In genomic region chr11:75476716-75477613, GRCh38 we compare ENCODE assay signal across 10 cellular contexts. TPM values are rescaled to one million over a fixed set of nuclear protein-coding genes. Genes with fewer than 3 reads are reported as not detected.
DNase-seq lines count a peak whose midpoint lies in the region; ATAC-seq and TF ChIP-seq lines count a peak whose summit lies in the region.
"Had no signal": no experiment of that assay in that cellular context is flagged by ENCODE, and none has a peak within 500 bp of the region (broad histone marks: within the 10 kb centered on the region; RNA-seq: fewer than 3 reads in every experiment).

No MANE protein-coding gene starts in this region.

- H3K27ac ChIP-seq in CD8-positive, alpha-beta memory T cell (ENCODE audit: low read depth, low read length), result peak overlapping the region; percentile 54
- H3K27ac ChIP-seq in Karpas-422 (ENCODE audit: low read length) (peak overlapping the region; percentile 93), mesodermal cell (ENCODE audit: low read depth, low read length, severe bottlenecking) (peak overlapping the region; percentile 45), foreskin keratinocyte (no peak overlapping the region)

- H3K27me3 ChIP-seq in CD8-positive, alpha-beta memory T cell (ENCODE audit: insufficient read depth, low read length, poor library complexity, severe bottlenecking), result no peaks in the 10 kb centered on the region
- H3K27me3 ChIP-seq in Karpas-422 (ENCODE audit: low read length) (no peaks in the 10 kb centered on the region), BE2C (no peaks in the 10 kb centered on the region), foreskin keratinocyte (no peaks in the 10 kb centered on the region)

- H3K4me1 ChIP-seq in CD8-positive, alpha-beta memory T cell (ENCODE audit: insufficient read depth, low read length), result peaks cover 19% of the 10 kb centered on the region
- peaks cover 100% of the 10 kb centered on the region for H3K4me1 ChIP-seq in Karpas-422 (ENCODE audit: low read length)
- H3K4me1 ChIP-seq in mesodermal cell (ENCODE audit: control insufficient read depth, insufficient read depth, low read length, poor library complexity, severe bottlenecking), result peaks cover 29% of the 10 kb centered on the region
- peaks cover 23% of the 10 kb centered on the region for H3K4me1 ChIP-seq in BE2C
- H3K4me1 ChIP-seq in foreskin keratinocyte, result peaks cover 4% of the 10 kb centered on the region

- no peaks in the 10 kb centered on the region for H3K36me3 ChIP-seq in CD8-positive, alpha-beta memory T cell (ENCODE audit: insufficient read depth, low read length)
- H3K36me3 ChIP-seq in Karpas-422 (ENCODE audit: insufficient read depth, low read length) (peaks cover 25% of the 10 kb centered on the region), mesodermal cell (ENCODE audit: control insufficient read depth, insufficient read depth, low read length) (no peaks in the 10 kb centered on the region), BE2C (no peaks in the 10 kb centered on the region)

- DNase-seq in CD8-positive, alpha-beta memory T cell, result no peak
- DNase-seq in Karpas-422 (no peak), BE2C (no peak), UCSD-AML1 (lab: John Stamatoyannopoulos, UW; ENCODE audit: unreplicated experiment) (no peak), foreskin keratinocyte (no peak)
- DNase-seq in activated CD8-positive, alpha-beta T cell treated with anti-CD3 and anti-CD28 coated beads for 36 hours, result no peak
- DNase-seq: retina had no signal

- no peak overlapping the region for H2AFZ ChIP-seq in Karpas-422 (ENCODE audit: low read length)

- 73 to 83% methylated on average over 7 to 9 of the region's 11 CpGs for WGBS in mesodermal cell (ENCODE audit: insufficient coverage in 2 of 2), 2 experiments

- H3K4me3 Mint-ChIP-seq in CD8-positive, alpha-beta memory T cell, result peak overlapping the region in 1 of 7 donors; percentile 23
- H3K4me3 Mint-ChIP-seq in activated CD8-positive, alpha-beta T cell treated with anti-CD3 and anti-CD28 coated beads for 36 hours, result no peak overlapping the region

- no peak overlapping the region for H3K4me2 ChIP-seq in Karpas-422 (ENCODE audit: low read depth, low read length, poor library complexity, severe bottlenecking)

- no peaks in the 10 kb centered on the region for H3K27me3 Mint-ChIP-seq in CD8-positive, alpha-beta memory T cell
- no peaks in the 10 kb centered on the region for H3K27me3 Mint-ChIP-seq in activated CD8-positive, alpha-beta T cell treated with anti-CD3 and anti-CD28 coated beads for 36 hours

- ATAC-seq in activated CD8-positive, alpha-beta T cell treated with anti-CD3 and anti-CD28 coated beads for 36 hours, result no peak
- no peak for ATAC-seq in HG03571 (IDR thresholded peaks at IDR 0.05; ENCODE audit: unreplicated experiment)
- no peak for ATAC-seq in foreskin keratinocyte
- ATAC-seq: SK-N-SH treated with all-trans-retinoic acid at 6 μM for 48 hours had no signal

- H3K9me2 ChIP-seq in Karpas-422 (replicated peaks; ENCODE audit: insufficient read depth, low read length), result no peaks in the 10 kb centered on the region

- H3K4me3 ChIP-seq in CD8-positive, alpha-beta memory T cell (ENCODE audit: low read length), result no peak overlapping the region
- H3K4me3 ChIP-seq in Karpas-422 (ENCODE audit: low read length) (no peak overlapping the region), mesodermal cell (ENCODE audit: extremely low read depth, insufficient read depth, low read length, poor library complexity, severe bottlenecking) (no peak overlapping the region), BE2C (ENCODE audit: low read depth, low read length) (no peak overlapping the region)

- peak overlapping the region; percentile 15; the same call in 1 of the 2 replicates for H3K9ac ChIP-seq in Karpas-422 (ENCODE audit: low read length)

- H3K79me2 ChIP-seq in Karpas-422 (ENCODE audit: low read length), result peaks cover 64% of the 10 kb centered on the region

- H4K20me1 ChIP-seq in Karpas-422 (ENCODE audit: insufficient read depth, low read depth, low read length), result no peaks in the 10 kb centered on the region

- TF ChIP-seq CTCF in activated CD8-positive, alpha-beta T cell treated with anti-CD3 and anti-CD28 coated beads for 36 hours (IDR thresholded peaks at IDR 0.05), result no peak
- TF ChIP-seq CTCF in BE2C (IDR thresholded peaks at IDR 0.05; ENCODE audit: low read depth, low read length) (no peak), foreskin keratinocyte (conservative IDR thresholded peaks at IDR 0.05) (no peak)

- no peaks in the 10 kb centered on the region for H3K9me3 ChIP-seq in CD8-positive, alpha-beta memory T cell (ENCODE audit: low read length)
- no peaks in the 10 kb centered on the region for H3K9me3 ChIP-seq in Karpas-422 (ENCODE audit: low read length)
- no peaks in the 10 kb centered on the region for H3K9me3 ChIP-seq in mesodermal cell (ENCODE audit: control insufficient read depth, low read length)
- H3K9me3 ChIP-seq in BE2C, result no peaks in the 10 kb centered on the region

- POLR2A ChIA-PET in CD8-positive, alpha-beta memory T cell (lab: Charles Lee), result interaction anchor here (0.6 kb wide), 1 partner anchor 82 kb away, joined by 3 read pairs; no protein-coding TSS in a partner anchor
- POLR2A ChIA-PET in activated CD8-positive, alpha-beta T cell treated with anti-CD3 and anti-CD28 coated beads for 36 hours (lab: Charles Lee), result interaction anchor here (1.1 to 1.9 kb wide), 2 partner anchors 14 to 47 kb away, joined by 3 to 5 read pairs; no protein-coding TSS in a partner anchor

- H3K9me3 Mint-ChIP-seq in CD8-positive, alpha-beta memory T cell, result no peaks in the 10 kb centered on the region
- no peaks in the 10 kb centered on the region for H3K9me3 Mint-ChIP-seq in activated CD8-positive, alpha-beta T cell treated with anti-CD3 and anti-CD28 coated beads for 36 hours

- H3K4me1 Mint-ChIP-seq in CD8-positive, alpha-beta memory T cell, result peaks cover 20 to 26% (median 26%) of the 10 kb centered on the region in 3 donors
- peaks cover 17% of the 10 kb centered on the region for H3K4me1 Mint-ChIP-seq in activated CD8-positive, alpha-beta T cell treated with anti-CD3 and anti-CD28 coated beads for 36 hours (ENCODE audit: low read depth)

- H3K27ac Mint-ChIP-seq in CD8-positive, alpha-beta memory T cell, result peak overlapping the region in 7 of 8 donors; percentile 24 to 89 (median 79)
- peak overlapping the region; percentile 35 for H3K27ac Mint-ChIP-seq in activated CD8-positive, alpha-beta T cell treated with anti-CD3 and anti-CD28 coated beads for 36 hours

- CTCF ChIA-PET in CD8-positive, alpha-beta memory T cell (lab: Charles Lee), result interaction anchor here (1.2 to 2.2 kb wide), 4 partner anchors 12 to 92 kb away, joined by 3 to 6 read pairs (median 5); partner anchors contain the start of gene GDPD5
- CTCF ChIA-PET in activated CD8-positive, alpha-beta T cell treated with anti-CD3 and anti-CD28 coated beads for 36 hours (lab: Charles Lee), result interaction anchor here (1.6 to 1.9 kb wide), 3 partner anchors 26 to 57 kb away, joined by 7 to 8 read pairs (median 7); no protein-coding TSS in a partner anchor

- peaks cover 0 to 4% (median 0%) of the 10 kb centered on the region in 3 donors for H3K36me3 Mint-ChIP-seq in CD8-positive, alpha-beta memory T cell
- H3K36me3 Mint-ChIP-seq in activated CD8-positive, alpha-beta T cell treated with anti-CD3 and anti-CD28 coated beads for 36 hours (ENCODE audit: low read depth), result no peaks in the 10 kb centered on the region

- intact Hi-C loops in activated CD8-positive, alpha-beta T cell treated with anti-CD3 and anti-CD28 coated beads for 36 hours (cut with micrococcal nuclease), result no loop called here

RNA-seq across cellular contexts. Expression of gene KLHL35, which starts 44.0 kb away (rescaled TPM):
- total RNA-seq in CD8-positive, alpha-beta memory T cell, result under 1 TPM; 0.44 to 0.83 TPM
- 0.37 TPM for polyA plus RNA-seq in CD8-positive, alpha-beta memory T cell
- 1.3 and 8.5 TPM in 2 replicates for total RNA-seq in Karpas-422 (2014; rRNA removed; shearing (Covaris generic); ENCODE audit: low replicate concordance)
- under 1 TPM; 0.16 to 0.77 TPM for total RNA-seq in activated CD8-positive, alpha-beta T cell treated with anti-CD3 and anti-CD28 coated beads for 36 hours
- 0.96 TPM for polyA plus RNA-seq in mesodermal cell (2013, experiment 1 of 2)
- polyA plus RNA-seq in mesodermal cell (2013, experiment 2 of 2), result 0.35 TPM
- 1.9 TPM for polyA plus RNA-seq in BE2C (2012; ENCODE audit: insufficient read depth, insufficient read length, low read depth)
- 0.25 and 0.95 TPM in 2 replicates for total RNA-seq in foreskin keratinocyte
- 0.23 and 1.2 TPM in 2 replicates for polyA plus RNA-seq in foreskin keratinocyte

RNA-seq across cellular contexts. Expression of gene GDPD5, which starts 48.8 kb away (rescaled TPM):
- total RNA-seq in CD8-positive, alpha-beta memory T cell, result 1 to 10 TPM; 8.9 to 9.1 TPM
- polyA plus RNA-seq in CD8-positive, alpha-beta memory T cell, result 10.4 TPM
- 137 and 237 TPM in 2 replicates for total RNA-seq in Karpas-422 (2014; rRNA removed; shearing (Covaris generic); ENCODE audit: low replicate concordance)
- 10 to 100 TPM in 1 of 2 experiments, 1 to 10 TPM in 1; 7.8 to 11.0 TPM for total RNA-seq in activated CD8-positive, alpha-beta T cell treated with anti-CD3 and anti-CD28 coated beads for 36 hours
- 27.2 TPM for polyA plus RNA-seq in mesodermal cell (2013, experiment 1 of 2)
- 15.6 TPM for polyA plus RNA-seq in mesodermal cell (2013, experiment 2 of 2)
- polyA plus RNA-seq in BE2C (2012; ENCODE audit: insufficient read depth, insufficient read length, low read depth), result 18.0 TPM
- total RNA-seq in foreskin keratinocyte, result 6.4 and 11.1 TPM in 2 replicates
- 5.1 and 8.5 TPM in 2 replicates for polyA plus RNA-seq in foreskin keratinocyte

Comparison
In these comparisons a context has a peak if more than half of its experiments do, and no peak if none do; other contexts are left out.
1. RNA of gene GDPD5, which starts 48.8 kb away (total RNA-seq): 137 to 237 TPM in Karpas-422; 7.8 to 11.0 TPM in activated CD8-positive, alpha-beta T cell treated with anti-CD3 and anti-CD28 coated beads for 36 hours, 8.9 to 9.1 TPM in CD8-positive, alpha-beta memory T cell and 6.4 to 11.1 TPM in foreskin keratinocyte; every median in the first group is over 10 times any median in the second.